Comparison of ENCODE assay signal across 12 cellular contexts in genomic region chr5:135141303-135142268, GRCh38.
DNase-seq lines count a peak whose midpoint lies in the region; ATAC-seq and TF ChIP-seq lines count a peak whose summit lies in the region.
"Had no signal": no experiment of that assay in that cellular context is flagged by ENCODE, and none has a peak within 500 bp of the region (broad histone marks: within the 10 kb centered on the region; RNA-seq: fewer than 3 reads in every experiment).

No MANE protein-coding gene starts in this region.

- H3K36me3 ChIP-seq in mucosa of descending colon (ENCODE audit: low read depth): no peaks in the 10 kb centered on the region
- no peaks in the 10 kb centered on the region for H3K36me3 ChIP-seq in left ventricle myocardium inferior
- H3K36me3 ChIP-seq: upper lobe of left lung had no signal

- H3K27ac Mint-ChIP-seq in activated CD8-positive, alpha-beta T cell treated with anti-CD3 and anti-CD28 coated beads, Interleukin-2, amount 10 ng/mL, durations not matched to agents 7 days and 5 days: no peak overlapping the region

- no peaks in the 10 kb centered on the region for H3K4me1 Mint-ChIP-seq in activated CD8-positive, alpha-beta T cell treated with anti-CD3 and anti-CD28 coated beads, Interleukin-2, amount 10 ng/mL, durations not matched to agents 7 days and 5 days (ENCODE audit: low read depth)

- POLR2A ChIA-PET in activated CD8-positive, alpha-beta T cell treated with anti-CD3 and anti-CD28 coated beads, Interleukin-2, amount 10 ng/mL, durations not matched to agents 7 days and 5 days (lab: Charles Lee): no interaction called here

- H3K27me3 ChIP-seq in left ventricle myocardium inferior (ENCODE audit: low read depth): peaks cover 44% of the 10 kb centered on the region
- H3K27me3 ChIP-seq: upper lobe of left lung had no signal

- peaks cover 24% of the 10 kb centered on the region for H3K27me3 Mint-ChIP-seq in activated CD8-positive, alpha-beta T cell treated with anti-CD3 and anti-CD28 coated beads, Interleukin-2, amount 10 ng/mL, durations not matched to agents 7 days and 5 days (ENCODE audit: low read depth)

- H3K36me3 Mint-ChIP-seq in activated CD8-positive, alpha-beta T cell treated with anti-CD3 and anti-CD28 coated beads, Interleukin-2, amount 10 ng/mL, durations not matched to agents 7 days and 5 days (ENCODE audit: low read depth): no peaks in the 10 kb centered on the region

- H3K4me1 ChIP-seq in mucosa of descending colon (ENCODE audit: low read depth) (peaks cover 14% of the 10 kb centered on the region), left ventricle myocardium inferior (no peaks in the 10 kb centered on the region)

- CTCF ChIA-PET in activated CD8-positive, alpha-beta T cell treated with anti-CD3 and anti-CD28 coated beads, Interleukin-2, amount 10 ng/mL, durations not matched to agents 7 days and 5 days (lab: Charles Lee): no interaction called here

- intact Hi-C loops in mucosa of descending colon (cut with DNase I, micrococcal nuclease): no loop called here
- intact Hi-C loops in left ventricle myocardium inferior (cut with micrococcal nuclease): no loop called here

- DNase-seq in COLO668 (lab: John Stamatoyannopoulos, UW; ENCODE audit: unreplicated experiment) (peak; percentile 79), HS-5 (ENCODE audit: low read depth) (peak; percentile 50), SHP77 (lab: John Stamatoyannopoulos, UW) (peak; percentile 83 to 91), mucosa of descending colon (peak in 1 of 3 donors; percentile 31), ecto neural progenitor cell (ENCODE audit: low spot score) (no peak), left ventricle myocardium inferior (no peak)
- DNase-seq in activated CD8-positive, alpha-beta T cell treated with anti-CD3 and anti-CD28 coated beads, Interleukin-2, amount 10 ng/mL, durations not matched to agents 7 days and 5 days: no peak
- DNase-seq: COR-L47, hippocampal formation had no signal

- H3K9me3 ChIP-seq in mucosa of descending colon: no peaks in the 10 kb centered on the region
- no peaks in the 10 kb centered on the region for H3K9me3 ChIP-seq in left ventricle myocardium inferior (replicated peaks)
- H3K9me3 ChIP-seq: upper lobe of left lung had no signal

- no peak for TF ChIP-seq CTCF in mucosa of descending colon (IDR thresholded peaks at IDR 0.05)
- TF ChIP-seq CTCF in left ventricle myocardium inferior (IDR thresholded peaks at IDR 0.05; ENCODE audit: borderline replicate concordance): no peak

- ATAC-seq in mucosa of descending colon: peak; percentile 78
- no peak for ATAC-seq in activated CD8-positive, alpha-beta T cell treated with anti-CD3 and anti-CD28 coated beads, Interleukin-2, amount 10 ng/mL, durations not matched to agents 7 days and 5 days
- no peak for ATAC-seq in GM19395 (IDR thresholded peaks at IDR 0.05; ENCODE audit: unreplicated experiment)
- ATAC-seq: GM12878 had no signal

- H3K4me3 ChIP-seq in mucosa of descending colon (no peak overlapping the region), left ventricle myocardium inferior (no peak overlapping the region)
- H3K4me3 ChIP-seq: GM12878, upper lobe of left lung had no signal

- H3K27ac ChIP-seq in left ventricle myocardium inferior (replicated peaks): no peak overlapping the region

- H3K4me3 Mint-ChIP-seq in activated CD8-positive, alpha-beta T cell treated with anti-CD3 and anti-CD28 coated beads, Interleukin-2, amount 10 ng/mL, durations not matched to agents 7 days and 5 days: no peak overlapping the region

- no peaks in the 10 kb centered on the region for H3K9me3 Mint-ChIP-seq in activated CD8-positive, alpha-beta T cell treated with anti-CD3 and anti-CD28 coated beads, Interleukin-2, amount 10 ng/mL, durations not matched to agents 7 days and 5 days (ENCODE audit: insufficient read depth)

Comparison
In these comparisons a context has a peak if more than half of its experiments do, and no peak if none do; other contexts are left out.
1. DNase-seq: peak in COLO668 (single experiment), HS-5 (single experiment) and SHP77 (2 of 2); none in ecto neural progenitor cell (single experiment), activated CD8-positive, alpha-beta T cell treated with anti-CD3 and anti-CD28 coated beads, Interleukin-2, amount 10 ng/mL, durations not matched to agents 7 days and 5 days (single experiment) and left ventricle myocardium inferior (single experiment).